14 cellular contexts compared by ENCODE assay signal in genomic region chr5:52328220-52328619, GRCh38.
A peak's percentile ranks its signal among the peaks of the same experiment; 100 is the strongest.
DNase-seq lines count a peak whose midpoint lies in the region; ATAC-seq, FAIRE-seq and TF ChIP-seq lines count a peak whose summit lies in the region.
"Had no signal": no experiment of that assay in that cellular context is flagged by ENCODE, and none has a peak within 500 bp of the region (broad histone marks: within the 10 kb centered on the region; RNA-seq: fewer than 3 reads in every experiment).

No MANE protein-coding gene starts in this region.

- TF ChIP-seq RAD21 in liver (IDR thresholded peaks at IDR 0.05) (peak; percentile 11 to 21), HepG2 (CRISPR knock-in tag; IDR thresholded peaks at IDR 0.05) (no peak)

- H3K4me1 ChIP-seq in liver (ENCODE audit: control insufficient read depth in 4 of 4, insufficient read depth in 4 of 4, low read length in 3 of 4), result peaks cover 0 to 8% (median 2%) of the 10 kb centered on the region in 4 donors
- no peaks in the 10 kb centered on the region for H3K4me1 ChIP-seq in HepG2 (ENCODE audit: insufficient read depth, low read length)
- H3K4me1 ChIP-seq in right lobe of liver, result peaks cover 0 to 13% (median 2%) of the 10 kb centered on the region in 4 donors
- H3K4me1 ChIP-seq: BLaER1 treated with 17β-estradiol and CSF1 and Interleukin-3, amounts not matched to agents 10 nM and 100 nM had no signal

- no peak overlapping the region for H3K4me3 ChIP-seq in liver (ENCODE audit: low read depth in 1 of 3, low read length in 3 of 3)
- no peak overlapping the region for H3K4me3 ChIP-seq in HepG2 (replicated peaks in 1 of 3; ENCODE audit: insufficient read depth in 1 of 3, low read depth in 2 of 3, low read length in 3 of 3)
- no peak overlapping the region for H3K4me3 ChIP-seq in epithelial cell of esophagus (ENCODE audit: low read length)
- no peak overlapping the region for H3K4me3 ChIP-seq in right lobe of liver
- H3K4me3 ChIP-seq: BLaER1 treated with 17β-estradiol and CSF1 and Interleukin-3, amounts not matched to agents 10 nM and 100 nM had no signal

- no peak for TF ChIP-seq EP300 in HepG2 (IDR thresholded peaks at IDR 0.05; ENCODE audit: low read depth in 2 of 2, low read length in 2 of 2)
- no peak for TF ChIP-seq EP300 in HepG2 (CRISPR knock-in tag; IDR thresholded peaks at IDR 0.05; ENCODE audit: borderline replicate concordance)

- no peak overlapping the region for H3K4me2 ChIP-seq in HepG2 (ENCODE audit: low read depth, low read length)
- H3K4me2 ChIP-seq: BLaER1 treated with 17β-estradiol and CSF1 and Interleukin-3, amounts not matched to agents 10 nM and 100 nM had no signal

- H4K20me1 ChIP-seq in HepG2 (ENCODE audit: insufficient read depth, low read length), result no peaks in the 10 kb centered on the region
- H4K20me1 ChIP-seq: BLaER1 treated with 17β-estradiol and CSF1 and Interleukin-3, amounts not matched to agents 10 nM and 100 nM had no signal

- TF ChIP-seq CTCF in liver (IDR thresholded peaks at IDR 0.05; ENCODE audit: low read depth, low read length, missing input control) (no peak), HepG2 (CRISPR knock-in tag; IDR thresholded peaks at IDR 0.05) (no peak), epithelial cell of esophagus (IDR thresholded peaks at IDR 0.05; ENCODE audit: insufficient read depth, low read depth, low read length, missing control alignments) (no peak), right lobe of liver (IDR thresholded peaks at IDR 0.05) (no peak)

- no peaks in the 10 kb centered on the region for H3K79me2 ChIP-seq in HepG2 (ENCODE audit: insufficient read depth, low read length)

- no peak for FAIRE-seq in HepG2 (lab: Jason Lieb, UNC)

- BruUV-seq in HepG2 (replicated peaks; lab: Mats Ljungman, UMichigan), result no TSS peak

- H3K9me3 ChIP-seq in liver (ENCODE audit: control insufficient read depth in 4 of 4, low read length in 3 of 4) (no peaks in the 10 kb centered on the region), HepG2 (ENCODE audit: low read length) (no peaks in the 10 kb centered on the region), right lobe of liver (no peaks in the 10 kb centered on the region)
- H3K9me3 ChIP-seq: BLaER1 treated with 17β-estradiol and CSF1 and Interleukin-3, amounts not matched to agents 10 nM and 100 nM had no signal

- no peaks in the 10 kb centered on the region for H3K27me3 ChIP-seq in liver (ENCODE audit: control insufficient read depth in 4 of 4, insufficient read depth in 4 of 4, low read length in 3 of 4)
- no peaks in the 10 kb centered on the region for H3K27me3 ChIP-seq in HepG2 (ENCODE audit: control insufficient read depth in 1 of 2, insufficient read depth in 2 of 2, low read length in 2 of 2)
- H3K27me3 ChIP-seq in right lobe of liver, result no peaks in the 10 kb centered on the region
- H3K27me3 ChIP-seq: BLaER1 treated with 17β-estradiol and CSF1 and Interleukin-3, amounts not matched to agents 10 nM and 100 nM had no signal

- POLR2A ChIA-PET in HepG2 (lab: Yijun Ruan, JAX), result no interaction called here

- H2AFZ ChIP-seq in HepG2 (ENCODE audit: low read length), result no peak overlapping the region

- H3K27ac ChIP-seq in liver (ENCODE audit: low read depth in 1 of 2, low read length in 2 of 2) (no peak overlapping the region), HepG2 (ENCODE audit: extremely low read length, insufficient read depth, low read length) (no peak overlapping the region), right lobe of liver (no peak overlapping the region)
- H3K27ac ChIP-seq: BLaER1 treated with 17β-estradiol and CSF1 and Interleukin-3, amounts not matched to agents 10 nM and 100 nM had no signal

- CTCF ChIA-PET in HepG2 (lab: Yijun Ruan, JAX; ENCODE audit: low intra/inter-chr PET ratio, low total read pairs), result no interaction called here

- DNase-seq in HepG2 (ENCODE audit: low spot score) (no peak), epithelial cell of esophagus (ENCODE audit: low read depth) (peak; percentile 3), right lobe of liver (no peak), DMS153 (lab: John Stamatoyannopoulos, UW) (no peak), NCI-H2029 treated with DMSO at 0.1 percent for 48 hours (lab: John Stamatoyannopoulos, UW) (no peak), D341Med (ENCODE audit: low spot score) (no peak)
- DNase-seq: Calu3; CD8-positive, alpha-beta T cell; DMS 273 treated with DMSO at 0.1 percent for 48 hours; GF-D8; GOT3; H9 had no signal

- intact Hi-C loops in HepG2 (cut with micrococcal nuclease; ENCODE audit: unreplicated experiment), result no loop called here
- intact Hi-C loops in right lobe of liver (cut with DNase I), result no loop called here

- in situ Hi-C loops in HepG2 (cut with HindIII; ENCODE audit: extremely low pct_ligation_motif_present, low pct_unique_long_range_greater_than_20kb), result no loop called here

- H3K36me3 ChIP-seq in liver (ENCODE audit: control insufficient read depth in 4 of 4, insufficient read depth in 3 of 4, low read depth in 1 of 4, low read length in 3 of 4), result no peaks in the 10 kb centered on the region
- H3K36me3 ChIP-seq in HepG2 (replicated peaks in 1 of 2; ENCODE audit: control insufficient read depth in 1 of 2, insufficient read depth in 2 of 2, low read length in 2 of 2), result no peaks in the 10 kb centered on the region
- H3K36me3 ChIP-seq in right lobe of liver, result no peaks in the 10 kb centered on the region
- H3K36me3 ChIP-seq: BLaER1 treated with 17β-estradiol and CSF1 and Interleukin-3, amounts not matched to agents 10 nM and 100 nM had no signal

- no peak for ATAC-seq in HepG2
- peak; percentile 62 to 82 (median 66) for ATAC-seq in right lobe of liver
- ATAC-seq: CD8-positive, alpha-beta T cell had no signal

- H3K9ac ChIP-seq in liver (ENCODE audit: low read depth in 1 of 2, low read length in 2 of 2) (no peak overlapping the region), HepG2 (ENCODE audit: insufficient read depth, low read depth, low read length) (no peak overlapping the region)
- H3K9ac ChIP-seq: BLaER1 treated with 17β-estradiol and CSF1 and Interleukin-3, amounts not matched to agents 10 nM and 100 nM had no signal

- no peak for TF ChIP-seq POLR2A in HepG2 (IDR thresholded peaks at IDR 0.05; ENCODE audit: insufficient read depth in 1 of 2, low read depth in 2 of 2, low read length in 2 of 2)
- TF ChIP-seq POLR2A in right lobe of liver (IDR thresholded peaks at IDR 0.05), result no peak

TF ChIP-seq in liver, 16 proteins besides CTCF, POLR2A, EP300 and RAD21 (continues in another document):
- TF ChIP-seq TAF1 (conservative IDR thresholded peaks at IDR 0.05) (no peak), FOXA2 (IDR thresholded peaks at IDR 0.05) (no peak), HNF4A (conservative IDR thresholded peaks at IDR 0.05) (peak; percentile 80 to 87), FOXA1 (IDR thresholded peaks at IDR 0.05) (no peak), ZBTB33 (IDR thresholded peaks at IDR 0.05) (no peak), MAX (IDR thresholded peaks at IDR 0.05) (no peak)

TF ChIP-seq in HepG2, 621 proteins besides CTCF, POLR2A, EP300 and RAD21:
- no peak for TF ChIP-seq SIN3A (IDR thresholded peaks at IDR 0.05; ENCODE audit: borderline replicate concordance, low read depth, low read length)
